Comparison of ENCODE assay signal across 1 cellular context in the genomic region with DNA sequence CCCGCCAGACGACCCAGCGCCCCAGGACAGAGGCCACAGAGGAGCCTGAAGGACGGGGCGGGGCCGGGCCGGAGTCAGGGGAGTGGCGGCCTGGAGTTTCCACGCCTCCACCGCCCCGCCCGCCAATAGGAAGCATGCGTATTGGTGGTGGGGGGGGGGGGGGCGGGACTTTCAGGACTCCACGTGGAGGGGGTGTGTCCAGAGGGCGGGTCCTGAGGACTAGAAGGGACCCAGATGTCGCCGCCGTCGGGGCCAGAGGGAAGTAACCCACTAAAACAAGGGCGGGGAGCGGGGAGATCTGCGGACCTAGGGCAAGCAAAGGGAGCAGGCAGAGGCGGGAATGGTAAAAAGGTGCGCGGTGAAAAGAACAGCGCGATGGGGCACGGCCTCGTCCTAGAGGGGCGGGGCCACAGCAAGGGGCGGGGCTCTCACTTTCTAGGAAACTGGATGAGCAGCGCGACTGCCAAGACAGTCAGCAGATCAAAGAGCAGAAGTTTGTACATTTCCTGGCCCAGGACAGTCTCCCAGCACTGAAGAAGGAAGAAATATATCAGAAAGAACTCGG.
TF ChIP-seq lines count a peak whose summit lies in the region.

No MANE protein-coding gene starts in this region.

TF ChIP-seq in Ishikawa, 13 proteins besides CTCF, POLR2A, EP300 and RAD21 (continued from another document):
- TF ChIP-seq, protein P1, sequence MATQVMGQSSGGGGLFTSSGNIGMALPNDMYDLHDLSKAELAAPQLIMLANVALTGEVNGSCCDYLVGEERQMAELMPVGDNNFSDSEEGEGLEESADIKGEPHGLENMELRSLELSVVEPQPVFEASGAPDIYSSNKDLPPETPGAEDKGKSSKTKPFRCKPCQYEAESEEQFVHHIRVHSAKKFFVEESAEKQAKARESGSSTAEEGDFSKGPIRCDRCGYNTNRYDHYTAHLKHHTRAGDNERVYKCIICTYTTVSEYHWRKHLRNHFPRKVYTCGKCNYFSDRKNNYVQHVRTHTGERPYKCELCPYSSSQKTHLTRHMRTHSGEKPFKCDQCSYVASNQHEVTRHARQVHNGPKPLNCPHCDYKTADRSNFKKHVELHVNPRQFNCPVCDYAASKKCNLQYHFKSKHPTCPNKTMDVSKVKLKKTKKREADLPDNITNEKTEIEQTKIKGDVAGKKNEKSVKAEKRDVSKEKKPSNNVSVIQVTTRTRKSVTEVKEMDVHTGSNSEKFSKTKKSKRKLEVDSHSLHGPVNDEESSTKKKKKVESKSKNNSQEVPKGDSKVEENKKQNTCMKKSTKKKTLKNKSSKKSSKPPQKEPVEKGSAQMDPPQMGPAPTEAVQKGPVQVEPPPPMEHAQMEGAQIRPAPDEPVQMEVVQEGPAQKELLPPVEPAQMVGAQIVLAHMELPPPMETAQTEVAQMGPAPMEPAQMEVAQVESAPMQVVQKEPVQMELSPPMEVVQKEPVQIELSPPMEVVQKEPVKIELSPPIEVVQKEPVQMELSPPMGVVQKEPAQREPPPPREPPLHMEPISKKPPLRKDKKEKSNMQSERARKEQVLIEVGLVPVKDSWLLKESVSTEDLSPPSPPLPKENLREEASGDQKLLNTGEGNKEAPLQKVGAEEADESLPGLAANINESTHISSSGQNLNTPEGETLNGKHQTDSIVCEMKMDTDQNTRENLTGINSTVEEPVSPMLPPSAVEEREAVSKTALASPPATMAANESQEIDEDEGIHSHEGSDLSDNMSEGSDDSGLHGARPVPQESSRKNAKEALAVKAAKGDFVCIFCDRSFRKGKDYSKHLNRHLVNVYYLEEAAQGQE (IDR thresholded peaks at IDR 0.05; ENCODE audit: low read depth) = no peak
- TF ChIP-seq NFIC (IDR thresholded peaks at IDR 0.05) (no peak), CREB1 (IDR thresholded peaks at IDR 0.05; ENCODE audit: low read depth) (peak; percentile 33; the same call in 1 of the 2 replicates), TEAD4 (IDR thresholded peaks at IDR 0.05) (no peak), TAF1 (IDR thresholded peaks at IDR 0.05; ENCODE audit: low read depth) (no peak), YY1 (IDR thresholded peaks at IDR 0.05; ENCODE audit: low read depth) (no peak)
